ENCODE assay signal across 8 cellular contexts in the genomic region with DNA sequence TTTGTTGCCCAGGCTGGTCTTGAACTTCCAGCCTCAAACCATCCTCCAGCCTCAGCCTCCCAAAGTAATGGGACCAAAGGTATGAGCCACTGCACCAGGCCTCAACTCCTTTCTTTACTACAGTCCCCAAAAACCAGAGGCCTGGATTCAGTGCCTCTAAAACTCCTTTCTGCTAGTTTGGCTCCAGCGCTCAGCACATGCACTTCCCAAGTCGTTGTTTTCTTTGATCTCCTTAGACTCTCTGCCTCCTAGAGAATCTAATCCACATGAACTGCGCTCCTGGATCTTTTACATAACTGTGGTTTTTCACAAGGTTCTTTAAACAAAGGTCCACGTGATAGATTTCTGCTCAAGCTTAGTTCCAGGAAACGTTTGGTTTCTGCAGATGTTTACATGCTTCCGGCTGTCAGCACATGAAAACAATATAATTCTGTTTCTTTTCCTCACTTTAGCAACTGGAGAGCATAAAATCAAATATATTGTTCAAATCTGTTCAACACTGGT.
DNase-seq lines count a peak whose midpoint lies in the region; ATAC-seq and TF ChIP-seq lines count a peak whose summit lies in the region.

No MANE protein-coding gene starts in this region.

- H3K36me3 ChIP-seq in neutrophil: peaks cover 14% of the 10 kb centered on the region

- peaks cover 16 to 19% of the 10 kb centered on the region in 2 experiments for H3K4me1 ChIP-seq in neutrophil (ENCODE audit: control insufficient read depth in 1 of 2, insufficient read depth in 1 of 2, low read depth in 1 of 2, low read length in 1 of 2)

- POLR2A ChIA-PET in AG04449 (lab: Yijun Ruan, JAX): no interaction called here

- H3K9me3 ChIP-seq in neutrophil: no peaks in the 10 kb centered on the region

- H3K27ac ChIP-seq in neutrophil: peak overlapping the region; percentile 75

- no peaks in the 10 kb centered on the region for H3K27me3 ChIP-seq in neutrophil

- TF ChIP-seq CTCF in AG04449 (IDR thresholded peaks at IDR 0.05; ENCODE audit: insufficient read depth, low read length, missing control alignments): no peak
- no peak for TF ChIP-seq CTCF in neutrophil (IDR thresholded peaks at IDR 0.05)

- no peak overlapping the region for H3K4me3 ChIP-seq in AG04449 (ENCODE audit: low read depth, low read length)
- H3K4me3 ChIP-seq in neutrophil (ENCODE audit: low read depth in 1 of 2, low read length in 1 of 2): peak overlapping the region; percentile 0 to 2

- DNase-seq in AG04449 (ENCODE audit: low read depth, low spot score) (peak; percentile 56), M059J (ENCODE audit: low read depth) (peak; percentile 53), dedifferentiated amniotic fluid mesenchymal stem cell (ENCODE audit: extremely low spot score) (peak; percentile 81), NCI-H146 (lab: John Stamatoyannopoulos, UW) (no peak)
- no peak for DNase-seq in activated effector memory CD4-positive, alpha-beta T cell treated with anti-CD3 and anti-CD28 coated beads, Interleukin-2, amount 50 U/mL, for 16 hours
- DNase-seq in activated CD8-positive, alpha-beta memory T cell treated with anti-CD3 and anti-CD28 coated beads for 24 hours: no peak

- ATAC-seq in GM19452 (IDR thresholded peaks at IDR 0.05; ENCODE audit: unreplicated experiment): peak; percentile 66

- CTCF ChIA-PET in AG04449 (lab: Yijun Ruan, JAX): interaction anchor here (1.0 to 6.1 kb wide), 8 partner anchors 11 to 452 kb away, joined by 3 to 42 read pairs (median 4); no protein-coding TSS in a partner anchor

Comparison
In these comparisons a context has a peak if more than half of its experiments do, and no peak if none do; other contexts are left out.
1. DNase-seq: peak in AG04449 (single experiment), M059J (single experiment) and dedifferentiated amniotic fluid mesenchymal stem cell (single experiment); none in NCI-H146 (single experiment), activated effector memory CD4-positive, alpha-beta T cell treated with anti-CD3 and anti-CD28 coated beads, Interleukin-2, amount 50 U/mL, for 16 hours (single experiment) and activated CD8-positive, alpha-beta memory T cell treated with anti-CD3 and anti-CD28 coated beads for 24 hours (single experiment).